In the genomic region with DNA sequence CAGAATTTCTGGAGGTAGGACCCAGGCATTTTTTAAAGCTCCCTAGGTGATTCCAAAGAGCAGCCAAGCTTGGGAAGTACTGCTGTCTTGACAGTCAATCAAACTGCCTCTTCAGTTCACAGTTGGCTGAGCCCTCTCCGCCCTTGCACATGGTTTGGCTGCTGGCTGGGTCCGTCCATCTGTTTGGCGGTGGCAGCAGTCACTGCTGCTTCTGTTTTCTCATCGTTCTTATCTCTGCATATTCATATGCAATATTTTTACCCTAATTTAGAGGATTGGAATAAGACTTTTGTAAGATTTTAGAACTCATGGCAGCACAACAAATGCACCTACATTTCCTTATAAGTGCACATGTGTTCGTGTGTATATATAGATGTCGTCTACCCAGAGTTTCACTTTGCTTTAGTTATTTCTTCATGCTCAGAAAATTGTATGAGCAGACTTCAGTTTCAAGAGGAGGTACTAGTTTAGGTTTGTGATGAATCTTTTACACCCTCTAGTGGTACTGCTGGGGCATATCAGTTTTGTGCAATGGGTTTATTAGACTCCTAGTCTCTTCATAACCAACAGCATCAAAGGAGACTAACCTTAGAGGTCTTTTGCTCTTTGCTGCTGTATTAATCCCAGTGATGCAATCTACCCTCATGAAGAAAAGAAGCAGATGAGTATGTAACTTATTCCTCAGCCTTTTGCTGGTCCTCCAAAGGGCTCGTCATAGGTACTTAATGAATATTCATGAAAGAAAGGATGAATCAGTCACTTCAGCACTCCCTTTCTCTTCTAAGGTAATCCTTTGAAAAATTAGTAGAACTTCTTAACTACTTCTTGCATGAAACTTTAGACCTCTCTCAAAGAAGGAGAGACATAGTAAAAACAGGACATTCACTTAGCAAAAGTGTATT, we compare ENCODE assay signal across 8 cellular contexts. TPM values are rescaled to one million over a fixed set of nuclear protein-coding genes. Genes with fewer than 3 reads are reported as not detected.
A peak's percentile ranks its signal among the peaks of the same experiment; 100 is the strongest.
DNase-seq lines count a peak whose midpoint lies in the region; ATAC-seq and TF ChIP-seq lines count a peak whose summit lies in the region.

No MANE protein-coding gene starts in this region.

- CTCF ChIA-PET in activated B cell treated with CpG ODN at 0.5 μM for 24 hours (lab: Charles Lee) = interaction anchor here (1.0 to 2.6 kb wide), 10 partner anchors 12 to 1645 kb away, joined by 3 to 27 read pairs (median 4); no protein-coding TSS in a partner anchor

- H3K4me1 ChIP-seq in prostate gland (replicated peaks) = no peaks in the 10 kb centered on the region

- 22% methylated on average over 7 of the region's 7 CpGs for WGBS in prostate gland

- H3K4me3 Mint-ChIP-seq in activated B cell treated with CpG ODN at 0.5 μM for 24 hours = peak overlapping the region; percentile 69

- H3K36me3 ChIP-seq in prostate gland = no peaks in the 10 kb centered on the region

- no peaks in the 10 kb centered on the region for H3K27me3 ChIP-seq in prostate gland (replicated peaks; ENCODE audit: insufficient read depth)

- H3K27ac ChIP-seq in prostate gland = no peak overlapping the region

- H3K9me3 ChIP-seq in prostate gland = no peaks in the 10 kb centered on the region

- POLR2A ChIA-PET in activated B cell treated with CpG ODN at 0.5 μM for 24 hours (lab: Charles Lee) = no interaction called here

- DNase-seq in DMS79 (lab: John Stamatoyannopoulos, UW) (peak; percentile 34), NCI-H2227 treated with DMSO at 0.1 percent for 48 hours (lab: John Stamatoyannopoulos, UW) (peak; percentile 85), activated B cell treated with CpG ODN at 0.5 μM for 24 hours (no peak), glomerular endothelial cell (ENCODE audit: extremely low read depth, low read depth, low spot score) (peak; percentile 25), prostate gland (ENCODE audit: low spot score) (no peak), UCSD-AML1 (lab: John Stamatoyannopoulos, UW; ENCODE audit: unreplicated experiment) (no peak)

- peaks cover 14% of the 10 kb centered on the region for H3K4me1 Mint-ChIP-seq in activated B cell treated with CpG ODN at 0.5 μM for 24 hours

- no peaks in the 10 kb centered on the region for H3K27me3 Mint-ChIP-seq in activated B cell treated with CpG ODN at 0.5 μM for 24 hours

- TF ChIP-seq CTCF in activated B cell treated with CpG ODN at 0.5 μM for 24 hours (IDR thresholded peaks at IDR 0.05) (peak; percentile 34), prostate gland (IDR thresholded peaks at IDR 0.05) (peak; percentile 38 to 83 (median 71))

- H3K27ac Mint-ChIP-seq in activated B cell treated with CpG ODN at 0.5 μM for 24 hours = peak overlapping the region; percentile 33

- H3K4me3 ChIP-seq in prostate gland = no peak overlapping the region

- H3K9me3 Mint-ChIP-seq in activated B cell treated with CpG ODN at 0.5 μM for 24 hours = no peaks in the 10 kb centered on the region

- TF ChIP-seq POLR2A in prostate gland (IDR thresholded peaks at IDR 0.05) = no peak

- intact Hi-C loops in activated B cell treated with CpG ODN at 0.5 μM for 24 hours (cut with micrococcal nuclease) (loop anchor here (1.0 to 5.0 kb wide), 9 partner anchors 51 to 1797 kb away; no protein-coding TSS in a partner anchor), prostate gland (cut with DNase I) (loop anchor here (2.0 to 5.0 kb wide), 2 partner anchors 564 to 768 kb away; no protein-coding TSS in a partner anchor)

- H3K36me3 Mint-ChIP-seq in activated B cell treated with CpG ODN at 0.5 μM for 24 hours (ENCODE audit: low read depth) = no peaks in the 10 kb centered on the region

- ATAC-seq in GM19351 (IDR thresholded peaks at IDR 0.05; ENCODE audit: unreplicated experiment) (peak; percentile 83), HG03280 (IDR thresholded peaks at IDR 0.05; ENCODE audit: unreplicated experiment) (peak; percentile 82), activated B cell treated with CpG ODN at 0.5 μM for 24 hours (ENCODE audit: low read depth) (peak; percentile 93)

RNA-seq across cellular contexts. Expression of a gene that starts 44.3 kb away (rescaled TPM):
- total RNA-seq in activated B cell treated with CpG ODN at 0.5 μM for 24 hours (not detected in 2 replicates), glomerular endothelial cell (not detected in 2 replicates), prostate gland (1 to 10 TPM in 1 of 2 donors, not detected in 1; 4.7 TPM)

Comparison
In these comparisons a context has a peak if more than half of its experiments do, and no peak if none do; other contexts are left out.
1. DNase-seq: peak in DMS79 (single experiment), NCI-H2227 treated with DMSO at 0.1 percent for 48 hours (single experiment) and glomerular endothelial cell (single experiment); none in activated B cell treated with CpG ODN at 0.5 μM for 24 hours (single experiment), prostate gland (single experiment) and UCSD-AML1 (single experiment).
2. Peak in every context shown above with its lines, with median percentiles within 50 percentile points of each other: ATAC-seq.